19 cellular contexts compared by ENCODE assay signal in genomic region chr6:35635601-35636597, GRCh38. TPM values are rescaled to one million over a fixed set of nuclear protein-coding genes. Genes with fewer than 3 reads are reported as not detected.
DNase-seq lines count a peak whose midpoint lies in the region; ATAC-seq and TF ChIP-seq lines count a peak whose summit lies in the region.
"Had no signal": no experiment of that assay in that cellular context is flagged by ENCODE, and none has a peak within 500 bp of the region (broad histone marks: within the 10 kb centered on the region; RNA-seq: fewer than 3 reads in every experiment).

No MANE protein-coding gene starts in this region.

- peak overlapping the region; percentile 4 for H3K27ac Mint-ChIP-seq in activated CD8-positive, alpha-beta memory T cell treated with anti-CD3 and anti-CD28 coated beads, Interleukin-2, amount 10 ng/mL, durations not matched to agents 7 days and 5 days
- H3K27ac Mint-ChIP-seq in T-helper 1 cell treated with Interleukin-12 subunit alpha and Interleukin-12 subunit beta and Interleukin-4 antibody, amounts not matched to agents 30 μg/mL and 1 μg/mL, for 36 hours, result peak overlapping the region; percentile 75

- H3K9me3 Mint-ChIP-seq in activated CD8-positive, alpha-beta memory T cell treated with anti-CD3 and anti-CD28 coated beads, Interleukin-2, amount 10 ng/mL, durations not matched to agents 7 days and 5 days (ENCODE audit: low read depth), result no peaks in the 10 kb centered on the region
- H3K9me3 Mint-ChIP-seq in T-helper 1 cell treated with Interleukin-12 subunit alpha and Interleukin-12 subunit beta and Interleukin-4 antibody, amounts not matched to agents 30 μg/mL and 1 μg/mL, for 36 hours, result no peaks in the 10 kb centered on the region

- CTCF ChIA-PET in activated CD8-positive, alpha-beta memory T cell treated with anti-CD3 and anti-CD28 coated beads, Interleukin-2, amount 10 ng/mL, durations not matched to agents 7 days and 5 days (lab: Charles Lee), result interaction anchor here (0.8 kb wide), 1 partner anchor 33 kb away, joined by 3 read pairs; no protein-coding TSS in a partner anchor

- H3K4me3 ChIP-seq in choroid plexus epithelial cell (ENCODE audit: low read depth, low read length) (no peak overlapping the region), skeletal muscle satellite cell (ENCODE audit: low read length) (no peak overlapping the region)

- peaks cover 38% of the 10 kb centered on the region for H3K36me3 Mint-ChIP-seq in activated CD8-positive, alpha-beta memory T cell treated with anti-CD3 and anti-CD28 coated beads, Interleukin-2, amount 10 ng/mL, durations not matched to agents 7 days and 5 days
- peaks cover 26% of the 10 kb centered on the region for H3K36me3 Mint-ChIP-seq in T-helper 1 cell treated with Interleukin-12 subunit alpha and Interleukin-12 subunit beta and Interleukin-4 antibody, amounts not matched to agents 30 μg/mL and 1 μg/mL, for 36 hours (ENCODE audit: low read depth)

- ATAC-seq in activated CD8-positive, alpha-beta memory T cell treated with anti-CD3 and anti-CD28 coated beads, Interleukin-2, amount 10 ng/mL, durations not matched to agents 7 days and 5 days, result no peak
- ATAC-seq in left colon (no peak), GM21737 (IDR thresholded peaks at IDR 0.05; ENCODE audit: unreplicated experiment) (no peak)
- ATAC-seq: HCT116, right cardiac atrium had no signal

- H3K4me3 Mint-ChIP-seq in activated CD8-positive, alpha-beta memory T cell treated with anti-CD3 and anti-CD28 coated beads, Interleukin-2, amount 10 ng/mL, durations not matched to agents 7 days and 5 days, result no peak overlapping the region
- no peak overlapping the region for H3K4me3 Mint-ChIP-seq in T-helper 1 cell treated with Interleukin-12 subunit alpha and Interleukin-12 subunit beta and Interleukin-4 antibody, amounts not matched to agents 30 μg/mL and 1 μg/mL, for 36 hours

- no peaks in the 10 kb centered on the region for H3K27me3 Mint-ChIP-seq in activated CD8-positive, alpha-beta memory T cell treated with anti-CD3 and anti-CD28 coated beads, Interleukin-2, amount 10 ng/mL, durations not matched to agents 7 days and 5 days
- H3K27me3 Mint-ChIP-seq in T-helper 1 cell treated with Interleukin-12 subunit alpha and Interleukin-12 subunit beta and Interleukin-4 antibody, amounts not matched to agents 30 μg/mL and 1 μg/mL, for 36 hours (ENCODE audit: low read depth), result no peaks in the 10 kb centered on the region

- no peak for DNase-seq in activated CD8-positive, alpha-beta memory T cell treated with anti-CD3 and anti-CD28 coated beads, Interleukin-2, amount 10 ng/mL, durations not matched to agents 7 days and 5 days
- no peak for DNase-seq in activated CD8-positive, alpha-beta memory T cell treated with anti-CD3 and anti-CD28 coated beads, Interleukin-2, amount 50 U/mL, for 4 hours
- DNase-seq in choroid plexus epithelial cell (ENCODE audit: low read depth) (peak; percentile 50), left colon (no peak), posterior cingulate gyrus (no peak)
- DNase-seq: activated CD8-positive, alpha-beta memory T cell treated with anti-CD3 and anti-CD28 coated beads, Interleukin-2, amount 50 U/mL, for 48 hours; amygdala; Caco-2; central memory CD4-positive, alpha-beta T cell; effector CD8-positive, alpha-beta T cell; mesenchymal stem cell; NCI-H2227 treated with DMSO at 0.1 percent for 48 hours; NK-92 treated with Interleukin-12 subunit alpha and Interleukin-12 subunit beta, amount 100 ng/mL, for 24 hours; right cardiac atrium; SW 1271 had no signal

- no peaks in the 10 kb centered on the region for H3K27me3 ChIP-seq in skeletal muscle satellite cell (ENCODE audit: control insufficient read depth, insufficient read depth, low read length)

- H3K4me1 Mint-ChIP-seq in activated CD8-positive, alpha-beta memory T cell treated with anti-CD3 and anti-CD28 coated beads, Interleukin-2, amount 10 ng/mL, durations not matched to agents 7 days and 5 days, result peaks cover 33% of the 10 kb centered on the region
- peaks cover 32% of the 10 kb centered on the region for H3K4me1 Mint-ChIP-seq in T-helper 1 cell treated with Interleukin-12 subunit alpha and Interleukin-12 subunit beta and Interleukin-4 antibody, amounts not matched to agents 30 μg/mL and 1 μg/mL, for 36 hours (ENCODE audit: low read depth)

- peak overlapping the region; percentile 17 for H3K9ac ChIP-seq in skeletal muscle satellite cell (ENCODE audit: low read depth, low read length)

- H3K4me1 ChIP-seq in skeletal muscle satellite cell (ENCODE audit: control insufficient read depth, insufficient read depth, low read length), result peaks cover 45% of the 10 kb centered on the region
- H3K4me1 ChIP-seq: Caco-2 had no signal

- H3K36me3 ChIP-seq in skeletal muscle satellite cell (ENCODE audit: insufficient read depth, low read length), result peaks cover 81% of the 10 kb centered on the region

- intact Hi-C loops in left colon (cut with DNase I, micrococcal nuclease) (no loop called here), posterior cingulate gyrus (cut with DNase I) (no loop called here)

- H3K9me3 ChIP-seq in skeletal muscle satellite cell (replicated peaks; ENCODE audit: low read length), result no peaks in the 10 kb centered on the region
- H3K9me3 ChIP-seq: Caco-2 had no signal

- TF ChIP-seq CTCF in choroid plexus epithelial cell (conservative IDR thresholded peaks at IDR 0.05; ENCODE audit: low read depth, low read length), result no peak

- H3K4me2 ChIP-seq in skeletal muscle satellite cell (ENCODE audit: low read length), result peak overlapping the region; percentile 21

RNA-seq across cellular contexts. Expression of gene FKBP5, which starts 52.8 kb away (rescaled TPM):
- total RNA-seq in activated CD8-positive, alpha-beta memory T cell treated with anti-CD3 and anti-CD28 coated beads, Interleukin-2, amount 10 ng/mL, durations not matched to agents 7 days and 5 days, result 10 to 100 TPM; 53.8 to 70.6 TPM
- 45.9 and 52.2 TPM in 2 replicates for total RNA-seq in skeletal muscle satellite cell (2012; rRNA removed)
- 100 to 1,000 TPM in 1 of 2 donors, 10 to 100 TPM in 1; 40.3 to 252 TPM for total RNA-seq in left colon
